Comparison of ENCODE assay signal across 8 cellular contexts in genomic region chrX:38260231-38260630, GRCh38.
DNase-seq lines count a peak whose midpoint lies in the region; ATAC-seq and TF ChIP-seq lines count a peak whose summit lies in the region.

No MANE protein-coding gene starts in this region.

- no peak overlapping the region for H3K27ac ChIP-seq in C4-2B

- peak; percentile 52 for DNase-seq in GM20000 (ENCODE audit: low spot score)
- peak; percentile 59 for DNase-seq in NCI-H69 (lab: John Stamatoyannopoulos, UW)
- peak; percentile 7 for DNase-seq in germinal center (ENCODE audit: low spot score)
- no peak for DNase-seq in NCI-H2171 treated with DMSO at 0.1 percent for 48 hours (lab: John Stamatoyannopoulos, UW)
- DNase-seq in KG1 (lab: John Stamatoyannopoulos, UW), result no peak
- DNase-seq in activated T-cell treated with anti-CD3 and anti-CD28 coated beads, Interleukin-2, amount 50 U/mL, for 48 hours, result no peak

- ATAC-seq in GM19328 (IDR thresholded peaks at IDR 0.05; ENCODE audit: unreplicated experiment), result no peak

- TF ChIP-seq CTCF in C4-2B (conservative IDR thresholded peaks at IDR 0.05) (peak; percentile 58), GM20000 (IDR thresholded peaks at IDR 0.05; ENCODE audit: extremely low read depth, missing control alignments) (peak; percentile 32)

Comparison
In these comparisons a context has a peak if more than half of its experiments do, and no peak if none do; other contexts are left out.
1. DNase-seq: peak in GM20000 (single experiment), NCI-H69 (single experiment) and germinal center (single experiment); none in NCI-H2171 treated with DMSO at 0.1 percent for 48 hours (single experiment), KG1 (single experiment) and activated T-cell treated with anti-CD3 and anti-CD28 coated beads, Interleukin-2, amount 50 U/mL, for 48 hours (0 of 2).